ENCODE assay signal across 9 cellular contexts in the genomic region with DNA sequence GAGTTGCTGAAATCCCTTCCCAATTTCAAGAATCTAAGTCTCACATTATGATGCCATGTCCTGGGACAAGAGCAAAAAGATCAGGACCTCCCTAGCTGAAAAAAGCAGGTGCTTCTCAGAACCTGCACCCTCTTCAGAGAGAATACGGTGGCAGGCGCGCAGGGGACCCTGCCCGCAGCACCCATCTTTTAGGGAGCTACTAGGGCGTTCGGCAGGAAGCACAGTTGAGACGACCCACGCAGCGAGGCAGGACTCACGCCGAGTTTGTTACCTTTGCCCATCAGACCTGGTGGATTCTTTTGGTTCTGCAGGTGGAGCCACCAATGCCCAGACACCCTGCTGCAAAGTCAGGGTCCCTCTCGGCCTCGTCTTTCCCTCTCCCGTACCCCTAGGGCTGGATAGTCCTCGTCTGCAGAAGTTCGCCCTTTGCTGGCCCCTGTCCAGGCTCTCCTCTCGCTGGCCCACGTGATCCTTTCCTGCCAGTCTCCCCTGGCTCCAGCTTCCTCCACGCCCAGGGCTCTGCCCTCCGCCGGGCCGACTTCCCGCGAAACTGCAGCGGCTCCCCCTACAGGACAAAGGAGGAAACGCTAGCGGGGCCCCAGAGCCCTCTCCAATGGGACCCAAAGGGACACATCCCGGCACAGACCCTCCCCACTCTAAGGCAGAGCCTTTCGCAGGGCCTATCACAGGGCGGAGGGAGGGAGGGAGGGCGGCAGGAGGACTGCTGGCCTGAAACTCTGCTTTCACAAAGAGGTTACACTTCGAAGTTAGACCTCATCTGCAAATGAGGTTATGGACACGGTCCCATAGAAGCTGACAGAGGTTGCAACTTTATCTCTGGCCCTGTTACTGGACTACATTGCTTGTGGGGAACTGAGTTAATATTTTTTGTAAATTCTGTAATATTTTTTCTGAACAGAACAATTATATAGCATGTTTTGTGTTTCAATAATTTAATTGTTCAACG. TPM values are rescaled to one million over a fixed set of nuclear protein-coding genes. Genes with fewer than 3 reads are reported as not detected.
A peak's percentile ranks its signal among the peaks of the same experiment; 100 is the strongest.
DNase-seq lines count a peak whose midpoint lies in the region; ATAC-seq lines count a peak whose summit lies in the region.
"Had no signal": no experiment of that assay in that cellular context is flagged by ENCODE, and none has a peak within 500 bp of the region (broad histone marks: within the 10 kb centered on the region; RNA-seq: fewer than 3 reads in every experiment).

No MANE protein-coding gene starts in this region.

- intact Hi-C loops in left cardiac atrium (cut with DNase I), result loop anchor here in 1 of 2 donors (5.0 kb wide), 1 partner anchor 120 kb away; no protein-coding TSS in a partner anchor

- peak; percentile 79 for ATAC-seq in GM18909 (IDR thresholded peaks at IDR 0.05; ENCODE audit: poor library complexity, unreplicated experiment)
- ATAC-seq in left cardiac atrium, result peak; percentile 86 to 87
- ATAC-seq in HG03520 (IDR thresholded peaks at IDR 0.05; ENCODE audit: unreplicated experiment), result no peak

- DNase-seq in 8988T (peak; percentile 84), HuH-7.5 (ENCODE audit: low spot score) (peak; percentile 61), SW480 (ENCODE audit: low spot score) (peak; percentile 85), left cardiac atrium (peak; percentile 73), retina (peak; percentile 81)
- DNase-seq in activated naive CD8-positive, alpha-beta T cell treated with anti-CD3 and anti-CD28 coated beads, Interleukin-2, amount 50 U/mL, for 16 hours (ENCODE audit: low read depth, low spot score), result peak; percentile 33

RNA-seq across cellular contexts. Expression of a gene that starts 28.8 kb away (rescaled TPM):
- not detected for total RNA-seq in left cardiac atrium
- total RNA-seq: skeletal muscle tissue had no signal

Comparison
In these comparisons a context has a peak if more than half of its experiments do, and no peak if none do; other contexts are left out.
1. DNase-seq: peak in every context shown above with its lines; median percentile 85 in SW480; 84 in 8988T; 81 in retina; 73 in left cardiac atrium; 61 in HuH-7.5; 33 in activated naive CD8-positive, alpha-beta T cell treated with anti-CD3 and anti-CD28 coated beads, Interleukin-2, amount 50 U/mL, for 16 hours.